ENCODE assay signal across 8 cellular contexts in the genomic region with DNA sequence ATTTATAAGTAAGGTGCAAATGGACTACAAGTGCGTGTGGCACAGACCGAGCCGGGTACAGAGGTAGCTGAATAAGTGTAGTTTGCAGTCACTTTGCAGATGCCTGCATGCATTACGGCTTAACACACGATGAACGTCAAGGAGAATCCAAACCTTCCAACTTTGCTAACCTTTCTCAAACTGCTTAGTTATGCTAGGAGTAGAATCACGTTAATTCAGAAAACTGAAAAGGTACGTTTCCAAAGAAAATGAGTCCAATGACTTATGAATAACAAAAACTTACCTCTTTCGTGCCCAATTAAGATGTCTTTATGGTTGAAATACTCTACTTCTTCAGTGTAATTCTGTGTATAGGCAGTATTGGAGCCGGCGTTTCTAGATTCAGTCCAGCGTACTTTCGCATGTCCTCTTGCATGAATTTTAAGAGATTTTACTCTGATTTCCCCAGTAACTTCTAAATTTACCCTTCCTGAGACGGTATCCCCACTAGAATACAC. TPM values are rescaled to one million over a fixed set of nuclear protein-coding genes. Genes with fewer than 3 reads are reported as not detected.
DNase-seq lines count a peak whose midpoint lies in the region; ATAC-seq and TF ChIP-seq lines count a peak whose summit lies in the region.

No MANE protein-coding gene starts in this region.

- TF ChIP-seq CTCF in H9 (conservative IDR thresholded peaks at IDR 0.05) (no peak), gastrocnemius medialis (IDR thresholded peaks at IDR 0.05 in 4 of 5, conservative IDR thresholded peaks at IDR 0.05 in 1 of 5) (no peak)

- DNase-seq in Ammon's horn (ENCODE audit: low spot score) (peak; percentile 77), H9 (no peak), OCI-M1 (lab: John Stamatoyannopoulos, UW) (peak; percentile 72), gastrocnemius medialis (peak in 1 of 2 donors; percentile 23), epidermal melanocyte (ENCODE audit: insufficient read length, low spot score) (no peak)

- peak overlapping the region; percentile 69 for H3K18ac ChIP-seq in H9 (ENCODE audit: insufficient read length, low read depth, low read length)

- no peak overlapping the region for H3K56ac ChIP-seq in H9 (ENCODE audit: insufficient read length, low read depth, low read length)

- no peak overlapping the region for H4K91ac ChIP-seq in H9 (ENCODE audit: insufficient read length, low read depth, low read length)

- no peak overlapping the region for H2AFZ ChIP-seq in H9 (ENCODE audit: low read length)

- H2BK15ac ChIP-seq in H9 (ENCODE audit: low read depth, low read length), result no peak overlapping the region

- in situ Hi-C loops in gastrocnemius medialis (cut with MboI; ENCODE audit: low sequenced_read_pairs in 4 of 4), result loop anchor here (10.0 to 25.0 kb wide), 4 partner anchors 158 to 970 kb away; a partner anchor contains a TSS

- no peak overlapping the region for H2BK12ac ChIP-seq in H9 (ENCODE audit: insufficient read length, low read depth, low read length)

- H3K27me3 Mint-ChIP-seq in H9 (ENCODE audit: low read depth), result no peaks in the 10 kb centered on the region

- no peak for ATAC-seq in gastrocnemius medialis
- ATAC-seq in HG02610 (IDR thresholded peaks at IDR 0.05; ENCODE audit: unreplicated experiment), result no peak

- H3K4me1 Mint-ChIP-seq in H9, result peaks cover 21 to 25% of the 10 kb centered on the region in 2 experiments

- peaks cover 0 to 2% of the 10 kb centered on the region in 2 experiments; a peak in 2 of 5 replicates for H3K9me3 Mint-ChIP-seq in H9

- H3K9ac ChIP-seq in H9 (ENCODE audit: extremely low read depth, insufficient read length, low read length), result peak overlapping the region; percentile 100

- H3K36me3 ChIP-seq in gastrocnemius medialis, result peaks cover 0 to 9% of the 10 kb centered on the region in 2 donors

- H3K4me3 ChIP-seq in iPS-11a (ENCODE audit: low read depth, low read length), result peak overlapping the region; percentile 80
- peak overlapping the region; percentile 67 to 96 (median 85) for H3K4me3 ChIP-seq in gastrocnemius medialis

- H3K14ac ChIP-seq in H9 (ENCODE audit: insufficient read depth, low read length), result peak overlapping the region; percentile 82; the same call in 1 of the 2 replicates

- H3K23me2 ChIP-seq in H9 (ENCODE audit: insufficient read length, low read depth, low read length, poor library complexity, severe bottlenecking), result peaks cover 4% of the 10 kb centered on the region

- H3K27ac Mint-ChIP-seq in H9, result peak overlapping the region; percentile 58 to 99 (median 98)

- H3K23ac ChIP-seq in H9 (ENCODE audit: insufficient read length, low read depth, low read length), result no peak overlapping the region

- H4K5ac ChIP-seq in H9 (ENCODE audit: insufficient read length, low read depth, low read length), result peak overlapping the region; percentile 72

- H4K20me1 ChIP-seq in H9 (ENCODE audit: control insufficient read depth, insufficient read depth, insufficient read length), result no peaks in the 10 kb centered on the region

- H3K79me1 ChIP-seq in H9 (ENCODE audit: insufficient read depth, low read depth, low read length, poor library complexity, severe bottlenecking), result no peaks in the 10 kb centered on the region

- no peak overlapping the region for H2BK120ac ChIP-seq in H9 (ENCODE audit: low read depth, low read length, poor library complexity, severe bottlenecking)

- peaks cover 0 to 19% (median 2%) of the 10 kb centered on the region in 3 experiments; a peak in 3 of 7 replicates for H3K36me3 Mint-ChIP-seq in H9 (ENCODE audit: insufficient read depth in 1 of 3, low read depth in 3 of 3)

- H3K4me1 ChIP-seq in H9 (ENCODE audit: insufficient read depth, low read length) (no peaks in the 10 kb centered on the region), gastrocnemius medialis (peaks cover 22 to 27% of the 10 kb centered on the region in 2 donors)

- H3K27ac ChIP-seq in H9 (ENCODE audit: insufficient read length, low read depth, low read length) (peak overlapping the region; percentile 97), angular gyrus (ENCODE audit: low read depth, low read length) (peak overlapping the region; percentile 99), gastrocnemius medialis (peak overlapping the region; percentile 90 to 100 (median 94))

- no peak overlapping the region for H2BK20ac ChIP-seq in H9 (ENCODE audit: low read depth, low read length, poor library complexity, severe bottlenecking)

- H3K27me3 ChIP-seq in H9 (ENCODE audit: insufficient read depth, low read length) (no peaks in the 10 kb centered on the region), gastrocnemius medialis (no peaks in the 10 kb centered on the region)

- no peak overlapping the region; the same call in 1 of the 2 replicates for H3K4ac ChIP-seq in H9 (ENCODE audit: low read depth, low read length)

- intact Hi-C loops in gastrocnemius medialis (cut with DNase I; ENCODE audit: low total_unique reads), result loop anchor here (1.0 kb wide), 2 partner anchors 102 to 365 kb away; no protein-coding TSS in a partner anchor

- H3T11ph ChIP-seq in H9 (ENCODE audit: low read length), result no peak overlapping the region

- H3K4me2 ChIP-seq in H9 (ENCODE audit: insufficient read depth, insufficient read length, low read length), result peak overlapping the region; percentile 98

- H4K8ac ChIP-seq in H9 (replicated peaks; ENCODE audit: insufficient read length, low read depth, low read length), result peak overlapping the region; percentile 99

- H2BK5ac ChIP-seq in H9 (ENCODE audit: insufficient read length, low read length), result no peak overlapping the region

- no CpG with 5 or more reads among the region's 14 CpGs for WGBS in H9 (ENCODE audit: extremely low coverage, insufficient read length, low lambda C conversion rate)

- no peaks in the 10 kb centered on the region for H3K9me3 ChIP-seq in H9 (ENCODE audit: control insufficient read depth, low read depth, low read length)
- H3K9me3 ChIP-seq in gastrocnemius medialis, result no peaks in the 10 kb centered on the region

- TF ChIP-seq POLR2A in gastrocnemius medialis (IDR thresholded peaks at IDR 0.05), result no peak

- no peaks in the 10 kb centered on the region for H3K79me2 ChIP-seq in H9 (ENCODE audit: insufficient read depth, low read length)

- no peak overlapping the region for H2AK5ac ChIP-seq in H9 (ENCODE audit: insufficient read length, low read length)

- peak overlapping the region; percentile 86 to 97 for H3K4me3 Mint-ChIP-seq in H9

RNA-seq across cellular contexts. Expression of a gene that starts 0.5 kb away (rescaled TPM):
- 2.8 and 5.5 TPM in 2 replicates for total RNA-seq in H9 (2021)
- total RNA-seq in gastrocnemius medialis, result 100 to 1,000 TPM in 1 of 4 donors, 10 to 100 TPM in 3; 64.1 to 116 (median 87.7) TPM

Comparison
In these comparisons a context has a peak if more than half of its experiments do, and no peak if none do; other contexts are left out.
1. DNase-seq: peak in Ammon's horn (single experiment) and OCI-M1 (single experiment); none in H9 (single experiment) and epidermal melanocyte (single experiment).
2. Peak in every context shown above with its lines, with median percentiles within 50 percentile points of each other: H3K27ac ChIP-seq.